7 cellular contexts compared by ENCODE assay signal in genomic region chr4:116529129-116529528, GRCh38.
"Had no signal": no experiment of that assay in that cellular context is flagged by ENCODE, and none has a peak within 500 bp of the region (broad histone marks: within the 10 kb centered on the region; RNA-seq: fewer than 3 reads in every experiment).

No MANE protein-coding gene starts in this region.

- H3K27ac ChIP-seq: HL-60 had no signal

- FAIRE-seq: H54 had no signal

- DNase-seq: GOT3, H9, HCEC 1CT, Kasumi-1, KG1 had no signal
